Comparison of ENCODE assay signal across 8 cellular contexts in genomic region chr1:239601108-239601507, GRCh38.
"Had no signal": no experiment of that assay in that cellular context is flagged by ENCODE, and none has a peak within 500 bp of the region (broad histone marks: within the 10 kb centered on the region; RNA-seq: fewer than 3 reads in every experiment).

No MANE protein-coding gene starts in this region.

- H3K27me3 Mint-ChIP-seq: IgD-negative memory B cell had no signal

- ATAC-seq: HepG2, K562 had no signal

- FAIRE-seq: HepG2, HTR-8/SVneo, K562 had no signal

- H3K27ac ChIP-seq: HL-60 had no signal

- H3K27ac Mint-ChIP-seq: IgD-negative memory B cell had no signal

- H3K36me3 Mint-ChIP-seq: IgD-negative memory B cell had no signal

- DNase-seq: IMR-90, KBM-7, KG1 had no signal

- H3K4me3 ChIP-seq: K562 had no signal

- H3K4me1 Mint-ChIP-seq: IgD-negative memory B cell had no signal

- H3K4me3 Mint-ChIP-seq: IgD-negative memory B cell had no signal
